ENCODE assay signal across 23 cellular contexts in the genomic region with DNA sequence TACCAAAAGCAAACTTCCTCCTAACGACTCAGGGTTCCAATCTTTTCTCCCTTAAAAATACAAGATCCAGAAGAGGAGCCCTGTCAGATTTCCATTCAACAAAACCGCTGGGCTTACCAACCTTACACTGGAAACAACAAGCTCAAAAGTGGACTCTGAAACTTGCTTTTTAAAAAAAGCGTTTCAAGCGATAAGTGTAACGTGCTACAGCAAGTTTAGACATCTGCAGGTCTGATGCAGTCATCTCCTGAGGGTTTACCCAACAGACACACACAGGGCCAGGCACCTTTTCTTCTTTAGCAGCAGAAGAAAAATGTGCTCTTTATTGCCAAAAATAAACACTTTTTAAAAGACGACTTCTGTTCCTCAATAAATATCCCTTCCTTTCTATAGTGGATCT.
"Had no signal": no experiment of that assay in that cellular context is flagged by ENCODE, and none has a peak within 500 bp of the region (broad histone marks: within the 10 kb centered on the region; RNA-seq: fewer than 3 reads in every experiment).

No MANE protein-coding gene starts in this region.

- H3K36me3 ChIP-seq: thyroid gland, upper lobe of right lung had no signal

- H3K4me3 ChIP-seq: thyroid gland, upper lobe of right lung had no signal

- H3K27me3 ChIP-seq: thyroid gland, upper lobe of right lung had no signal

- H3K27me3 Mint-ChIP-seq: activated CD4-positive, alpha-beta memory T cell treated with anti-CD3 and anti-CD28 coated beads for 36 hours; activated naive CD4-positive, alpha-beta T cell treated with anti-CD3 and anti-CD28 coated beads, Interleukin-2, amount 50 U/mL, for 24 hours had no signal

- H3K27ac ChIP-seq: thyroid gland, upper lobe of right lung had no signal

- ATAC-seq: activated CD8-positive, alpha-beta memory T cell treated with anti-CD3 and anti-CD28 coated beads, Interleukin-2, amount 10 ng/mL, durations not matched to agents 7 days and 5 days; left ventricle myocardium superior; sciatic nerve; upper lobe of right lung had no signal

- H3K4me1 ChIP-seq: thyroid gland, upper lobe of right lung had no signal

- H3K27ac Mint-ChIP-seq: activated CD4-positive, alpha-beta memory T cell treated with anti-CD3 and anti-CD28 coated beads for 36 hours; activated CD8-positive, alpha-beta memory T cell treated with anti-CD3 and anti-CD28 coated beads, Interleukin-2, amount 10 ng/mL, durations not matched to agents 7 days and 5 days; activated naive CD4-positive, alpha-beta T cell treated with anti-CD3 and anti-CD28 coated beads, Interleukin-2, amount 50 U/mL, for 24 hours; brain; nephron progenitor cell had no signal

- FAIRE-seq: frontal cortex had no signal

- H3K36me3 Mint-ChIP-seq: activated CD4-positive, alpha-beta memory T cell treated with anti-CD3 and anti-CD28 coated beads for 36 hours; activated naive CD4-positive, alpha-beta T cell treated with anti-CD3 and anti-CD28 coated beads, Interleukin-2, amount 50 U/mL, for 24 hours; brain had no signal

- H3K9me3 Mint-ChIP-seq: activated CD4-positive, alpha-beta memory T cell treated with anti-CD3 and anti-CD28 coated beads for 36 hours; activated naive CD4-positive, alpha-beta T cell treated with anti-CD3 and anti-CD28 coated beads, Interleukin-2, amount 50 U/mL, for 24 hours; brain had no signal

- H3K4me3 Mint-ChIP-seq: activated CD4-positive, alpha-beta memory T cell treated with anti-CD3 and anti-CD28 coated beads for 36 hours; activated CD8-positive, alpha-beta memory T cell treated with anti-CD3 and anti-CD28 coated beads, Interleukin-2, amount 10 ng/mL, durations not matched to agents 7 days and 5 days; activated naive CD4-positive, alpha-beta T cell treated with anti-CD3 and anti-CD28 coated beads, Interleukin-2, amount 50 U/mL, for 24 hours; brain; nephron progenitor cell had no signal

- DNase-seq: activated CD4-positive, alpha-beta memory T cell treated with anti-CD3 and anti-CD28 coated beads for 36 hours; activated CD4-positive, alpha-beta T cell treated with anti-CD3 and anti-CD28 coated beads for 48 hours; activated CD8-positive, alpha-beta memory T cell treated with anti-CD3 and anti-CD28 coated beads, Interleukin-2, amount 10 ng/mL, durations not matched to agents 7 days and 5 days; activated gamma-delta T cell; activated T-cell treated with anti-CD3 and anti-CD28 coated beads for 4 hours; anterior cingulate cortex; central memory CD4-positive, alpha-beta T cell; effector memory CD4-positive, alpha-beta T cell; glutamatergic neuron; hippocampal formation; left ventricle myocardium superior; nephron progenitor cell; nucleus accumbens; stimulated activated CD4-positive, alpha-beta T cell treated with anti-CD3 and anti-CD28 coated beads, Interleukin-4, amount 100 ng/mL, for 1 hour; stimulated activated naive CD4-positive, alpha-beta T cell treated with Interleukin-2 at 50 U/mL for 16 hours; SW 1271; T-helper 2 cell; thyroid gland; upper lobe of right lung had no signal

- H3K9me3 ChIP-seq: thyroid gland, upper lobe of right lung had no signal
